Comparison of ENCODE assay signal across 18 cellular contexts in the genomic region with DNA sequence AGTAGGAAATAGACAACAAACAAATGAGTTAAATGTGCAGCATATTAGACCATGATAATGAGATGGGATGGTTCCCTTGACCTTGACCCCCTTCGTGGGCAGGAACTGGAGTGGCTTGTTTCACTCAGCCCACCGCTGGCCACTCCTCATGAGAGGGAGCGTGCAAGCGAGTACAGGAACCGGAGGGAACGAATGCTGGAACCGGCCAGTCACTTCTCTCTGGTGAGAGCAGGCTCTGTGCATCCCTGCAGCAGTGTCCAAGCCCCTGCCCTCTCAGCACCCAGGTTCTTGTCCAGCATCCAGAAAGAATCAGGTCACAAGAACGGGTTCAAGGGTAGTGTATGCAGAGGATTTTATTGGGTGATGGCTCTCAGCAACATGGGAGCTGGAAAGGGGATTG.
"Had no signal": no experiment of that assay in that cellular context is flagged by ENCODE, and none has a peak within 500 bp of the region (broad histone marks: within the 10 kb centered on the region; RNA-seq: fewer than 3 reads in every experiment).

No MANE protein-coding gene starts in this region.

- FAIRE-seq: endometrium, frontal cortex, kidney had no signal

- H3K27me3 ChIP-seq: colonic mucosa, sigmoid colon, testis had no signal

- H3K4me1 ChIP-seq: esophagus squamous epithelium, parathyroid adenoma, testis, tibial artery had no signal

- H2AFZ ChIP-seq: parathyroid adenoma had no signal

- H3K9ac ChIP-seq: parathyroid adenoma had no signal

- H3K4me3 ChIP-seq: colonic mucosa, esophagus squamous epithelium, sigmoid colon, testis, tibial artery had no signal

- H3K36me3 ChIP-seq: colonic mucosa, esophagus squamous epithelium, sigmoid colon, tibial artery had no signal

- H3K27ac ChIP-seq: colonic mucosa, esophagus squamous epithelium, parathyroid adenoma, sigmoid colon, testis, tibial artery had no signal

- H3K9me3 ChIP-seq: colonic mucosa, esophagus squamous epithelium, sigmoid colon, testis, tibial artery had no signal

- H3K79me2 ChIP-seq: parathyroid adenoma had no signal

- DNase-seq: colonic mucosa; dermis blood vessel endothelial cell; effector memory CD8-positive, alpha-beta T cell; erythroblast; esophagus squamous epithelium; kidney; mesendoderm; naive thymus-derived CD8-positive, alpha-beta T cell; sigmoid colon; stimulated activated CD4-positive, alpha-beta T cell treated with anti-CD3 and anti-CD28 coated beads, Interleukin-2, amount 100 ng/mL, for 24 hours; stimulated activated CD4-positive, alpha-beta T cell treated with anti-CD3 and anti-CD28 coated beads, Interleukin-4, amount 100 ng/mL, for 24 hours; stimulated activated naive CD4-positive, alpha-beta T cell treated with Interleukin-2 at 50 U/mL for 16 hours; substantia nigra; testis; tibial artery had no signal
